In the genomic region with DNA sequence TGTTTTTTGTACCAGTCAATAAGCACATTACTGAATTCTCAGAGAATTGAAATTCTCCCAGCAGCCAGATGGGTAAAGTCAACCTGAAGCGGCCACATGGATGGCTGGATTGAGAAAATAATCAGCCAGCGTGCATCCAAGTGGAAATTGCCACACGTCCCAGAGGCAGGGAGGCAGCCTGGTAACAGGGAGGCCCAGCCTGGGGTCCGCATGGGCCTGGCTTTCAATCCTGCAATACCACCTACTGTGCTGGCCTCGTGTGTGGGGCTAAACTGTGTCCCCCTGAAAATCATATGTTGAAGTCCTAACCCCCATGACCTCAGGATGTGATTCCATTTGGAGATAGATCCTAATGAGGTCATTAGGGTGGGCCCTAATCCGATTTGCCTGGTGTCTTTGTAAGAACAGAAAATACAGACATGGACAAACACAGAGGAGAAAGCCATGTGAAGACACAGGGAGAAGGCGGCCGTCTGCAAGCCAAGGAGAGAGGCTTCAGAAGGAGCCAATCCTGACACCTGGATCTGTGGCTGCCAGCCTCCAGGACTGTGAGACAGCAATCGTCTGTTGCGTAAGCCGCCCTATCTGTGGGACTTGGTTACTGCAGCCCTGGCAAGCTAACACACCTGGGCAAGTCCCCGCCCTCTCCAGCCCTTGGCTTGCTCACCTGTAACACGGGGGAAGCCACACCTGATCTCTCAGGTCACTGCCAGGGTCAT, we compare ENCODE assay signal across 9 cellular contexts.
DNase-seq lines count a peak whose midpoint lies in the region; ATAC-seq and TF ChIP-seq lines count a peak whose summit lies in the region.
"Had no signal": no experiment of that assay in that cellular context is flagged by ENCODE, and none has a peak within 500 bp of the region (broad histone marks: within the 10 kb centered on the region; RNA-seq: fewer than 3 reads in every experiment).

No MANE protein-coding gene starts in this region.

- ATAC-seq in left lobe of liver = peak; percentile 79
- no peak for ATAC-seq in GM19452 (IDR thresholded peaks at IDR 0.05; ENCODE audit: unreplicated experiment)
- no peak for ATAC-seq in HG03521 (IDR thresholded peaks at IDR 0.05; ENCODE audit: unreplicated experiment)
- ATAC-seq in HG02623 (IDR thresholded peaks at IDR 0.05; ENCODE audit: unreplicated experiment) = no peak

- no peaks in the 10 kb centered on the region for H3K4me1 ChIP-seq in Caco-2

- no peak overlapping the region for H3K4me3 ChIP-seq in Caco-2 (ENCODE audit: low read depth, low read length)

- no peaks in the 10 kb centered on the region for H3K27me3 ChIP-seq in Caco-2 (replicated peaks; ENCODE audit: control insufficient read depth, insufficient read depth, low read length)

- CTCF ChIA-PET in Caco-2 (lab: Charles Lee) (no interaction called here), HEK293T (lab: Yijun Ruan, JAX) (interaction anchor here (0.5 to 0.6 kb wide), 2 partner anchors 100 to 111 kb away, joined by 3 read pairs; no protein-coding TSS in a partner anchor)

- TF ChIP-seq CTCF in Caco-2 (IDR thresholded peaks at IDR 0.05; ENCODE audit: insufficient read depth in 1 of 2, low read depth in 1 of 2, low read length in 1 of 2, severe bottlenecking in 1 of 2, unreplicated experiment in 1 of 2) (peak; percentile 45 to 57), VCaP (conservative IDR thresholded peaks at IDR 0.05) (peak; percentile 79)

- no peak overlapping the region for H3K27ac Mint-ChIP-seq in Caco-2 (ENCODE audit: unreplicated experiment)

- H3K4me3 Mint-ChIP-seq in Caco-2 (ENCODE audit: unreplicated experiment) = no peak overlapping the region

- BruUV-seq in Caco-2 (replicated peaks; lab: Mats Ljungman, UMichigan) = no TSS peak

- intact Hi-C loops in Caco-2 (cut with micrococcal nuclease; ENCODE audit: unreplicated experiment) = no loop called here

- H3K9me3 Mint-ChIP-seq in Caco-2 (ENCODE audit: unreplicated experiment) = no peaks in the 10 kb centered on the region

- no peaks in the 10 kb centered on the region for H3K4me1 Mint-ChIP-seq in Caco-2 (ENCODE audit: low read depth, unreplicated experiment)

- POLR2A ChIA-PET in Caco-2 (lab: Charles Lee) (no interaction called here), HEK293T (lab: Yijun Ruan, JAX) (no interaction called here)

- peaks cover 13% of the 10 kb centered on the region for H3K27me3 Mint-ChIP-seq in Caco-2 (ENCODE audit: insufficient read depth, unreplicated experiment)

- no peaks in the 10 kb centered on the region for H3K36me3 ChIP-seq in Caco-2 (ENCODE audit: control insufficient read depth, insufficient read depth, low read length)

- H3K36me3 Mint-ChIP-seq in Caco-2 (ENCODE audit: insufficient read depth, unreplicated experiment) = no peaks in the 10 kb centered on the region

- DNase-seq in Caco-2 (peak; percentile 53 to 68), HEK293T (ENCODE audit: extremely low spot score) (peak; percentile 42), left lobe of liver (ENCODE audit: low spot score) (peak; percentile 45), NCI-H2107 treated with DMSO at 0.1 percent for 48 hours (lab: John Stamatoyannopoulos, UW; ENCODE audit: unreplicated experiment) (no peak)
- DNase-seq: EL had no signal

- no peaks in the 10 kb centered on the region for H3K9me3 ChIP-seq in Caco-2

- no peak overlapping the region for H3K27ac ChIP-seq in VCaP

TF ChIP-seq in HEK293T, 16 proteins besides CTCF, POLR2A, EP300 and RAD21:
- TF ChIP-seq ZNF384 (IDR thresholded peaks at IDR 0.05) (no peak), ELF4 (IDR thresholded peaks at IDR 0.05) (no peak), LEF1 (IDR thresholded peaks at IDR 0.05; ENCODE audit: borderline replicate concordance) (no peak), CTBP1 (IDR thresholded peaks at IDR 0.05; ENCODE audit: borderline replicate concordance) (no peak), NFRKB (IDR thresholded peaks at IDR 0.05) (no peak), L3MBTL2 (conservative IDR thresholded peaks at IDR 0.05) (no peak), FOXA1 (IDR thresholded peaks at IDR 0.05) (no peak), FOXM1 (IDR thresholded peaks at IDR 0.05; ENCODE audit: borderline replicate concordance) (no peak)
